Comparison of ENCODE assay signal across 22 cellular contexts in genomic region chr3:137944593-137944992, GRCh38.
"Had no signal": no experiment of that assay in that cellular context is flagged by ENCODE, and none has a peak within 500 bp of the region (broad histone marks: within the 10 kb centered on the region; RNA-seq: fewer than 3 reads in every experiment).

No MANE protein-coding gene starts in this region.

- ATAC-seq: activated CD8-positive, alpha-beta T cell treated with anti-CD3 and anti-CD28 coated beads, Interleukin-2, amount 10 ng/mL, durations not matched to agents 7 days and 5 days; activated naive CD4-positive, alpha-beta T cell treated with anti-CD3 and anti-CD28 coated beads, Interleukin-2, amount 50 U/mL, for 72 hours; body of pancreas had no signal

- H3K27ac ChIP-seq: adrenal gland, body of pancreas, breast epithelium, PC-9 had no signal

- H3K4me1 ChIP-seq: adrenal gland, body of pancreas, breast epithelium had no signal

- FAIRE-seq: astrocyte, RCC 7860 had no signal

- H3K27me3 ChIP-seq: adrenal gland, body of pancreas, breast epithelium had no signal

- DNase-seq: activated CD4-positive, alpha-beta T cell treated with anti-CD3 and anti-CD28 coated beads, Interleukin-2, amount 10 ng/mL, durations not matched to agents 7 days and 5 days; activated CD4-positive, alpha-beta T cell treated with anti-CD3 and anti-CD28 coated beads, Interleukin-2, amount 50 U/mL, for 48 hours; activated CD8-positive, alpha-beta T cell treated with anti-CD3 and anti-CD28 coated beads, Interleukin-2, amount 10 ng/mL, durations not matched to agents 7 days and 5 days; activated gamma-delta T cell treated with Interleukin-2 at 50 U/mL for 16 hours; activated naive CD4-positive, alpha-beta T cell treated with anti-CD3 and anti-CD28 coated beads for 36 hours; activated T-cell treated with anti-CD3 and anti-CD28 coated beads, Interleukin-2, amount 50 U/mL, for 24 hours; adrenal gland; body of pancreas; NCI-H1105; NCI-H1436; NCI-H1694; NCI-H1930; NCI-H2081 treated with DMSO at 0.1 percent for 48 hours; NCI-H345; PC-9; Right ventricle myocardium superior; SW 1271; T1000 had no signal

- H3K9me3 ChIP-seq: adrenal gland, body of pancreas, breast epithelium had no signal

- H3K4me3 ChIP-seq: adrenal gland, body of pancreas, breast epithelium, PC-9 had no signal

- H3K36me3 ChIP-seq: adrenal gland, breast epithelium had no signal

- H3K4me2 ChIP-seq: PC-9 had no signal

- H2AFZ ChIP-seq: PC-9 had no signal
